ENCODE assay signal across 8 cellular contexts in the genomic region with DNA sequence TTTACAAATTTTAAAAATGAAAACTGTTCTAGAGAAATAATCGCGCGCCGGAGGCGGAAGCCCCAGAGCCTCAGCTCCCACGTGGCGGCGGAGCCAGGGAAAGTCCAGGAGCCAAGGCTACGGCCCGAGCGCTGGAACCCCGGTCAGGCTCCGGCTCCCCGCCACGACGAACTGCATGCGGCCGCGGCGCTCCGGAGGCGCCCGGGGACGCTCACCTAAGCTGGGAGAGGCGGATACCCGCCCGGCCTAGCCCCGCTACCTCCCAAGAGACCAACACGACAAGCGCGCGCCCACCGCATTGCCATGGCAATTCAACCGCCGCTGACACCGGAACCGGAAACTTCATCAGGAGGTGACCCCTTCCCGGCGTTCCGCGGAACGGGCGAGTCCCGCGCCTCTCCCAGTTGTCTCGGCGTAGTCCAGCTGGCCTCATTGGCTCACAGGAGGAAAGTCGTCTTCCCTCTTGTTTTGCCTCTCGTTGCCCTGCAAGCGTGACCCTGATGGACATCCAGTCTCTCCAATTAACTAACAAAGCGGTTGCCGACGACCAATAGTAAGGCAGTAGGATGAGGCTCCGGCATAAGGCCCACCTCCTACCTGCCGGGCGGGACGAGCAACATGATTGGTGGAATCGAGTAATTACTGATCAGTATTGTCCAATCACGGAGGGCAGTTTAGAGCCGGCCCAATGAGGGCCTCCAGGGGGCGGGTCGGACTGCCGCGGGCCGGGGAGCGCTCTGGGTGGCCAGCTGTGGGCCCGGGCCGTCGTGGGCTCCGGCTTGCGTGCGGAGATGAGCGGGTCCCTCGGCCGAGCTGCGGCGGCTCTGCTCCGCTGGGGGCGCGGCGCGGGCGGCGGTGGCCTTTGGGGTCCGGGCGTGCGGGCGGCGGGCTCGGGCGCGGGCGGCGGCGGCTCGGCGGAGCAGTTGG. TPM values are rescaled to one million over a fixed set of nuclear protein-coding genes. Genes with fewer than 3 reads are reported as not detected.
DNase-seq lines count a peak whose midpoint lies in the region; ATAC-seq and TF ChIP-seq lines count a peak whose summit lies in the region.

A gene (plus strand): TSS at position 752 of the 927 bp plus-strand sequence. CDS start 40 bp downstream, at position 792.

- no peaks in the 10 kb centered on the region for H3K36me3 Mint-ChIP-seq in natural killer cell

- H3K27ac Mint-ChIP-seq in natural killer cell = peak within 1 kb of the TSS; percentile 95 to 96

- no peaks in the 10 kb centered on the region for H3K9me3 Mint-ChIP-seq in natural killer cell

- H3K4me3 Mint-ChIP-seq in natural killer cell = peak within 1 kb of the TSS; percentile 97

- no peaks in the 10 kb centered on the region for H3K27me3 Mint-ChIP-seq in natural killer cell (ENCODE audit: low read depth in 2 of 2)

- peaks cover 63 to 69% of the 10 kb centered on the region in 2 donors for H3K4me1 Mint-ChIP-seq in natural killer cell

- H3K27me3 ChIP-seq in H7 (ENCODE audit: control insufficient read depth, insufficient read depth, low read length) = no peaks in the 10 kb centered on the region

- peak within 1 kb of the TSS; percentile 94 for H3K4me3 ChIP-seq in H7 (ENCODE audit: insufficient read depth, low read depth, low read length)

- no peak for TF ChIP-seq CTCF in natural killer cell (IDR thresholded peaks at IDR 0.05)

- intact Hi-C loops in natural killer cell (cut with micrococcal nuclease) = loop anchor here (1.0 to 5.0 kb wide), 3 partner anchors 18 to 828 kb away; a partner anchor contains a TSS

- H3K36me3 ChIP-seq in H7 (replicated peaks; ENCODE audit: control insufficient read depth, insufficient read depth, low read length) = peaks cover 3% of the 10 kb centered on the region

- ATAC-seq in natural killer cell = peak; percentile 85 to 94 (median 86)

- peak; percentile 100 for DNase-seq in ELF-1 (ENCODE audit: low read depth, low spot score)
- peak; percentile 99 for DNase-seq in H7
- peak; percentile 98 for DNase-seq in M059J (ENCODE audit: low read depth)
- DNase-seq in SHP77 (lab: John Stamatoyannopoulos, UW) = peak; percentile 98
- DNase-seq in activated effector memory CD4-positive, alpha-beta T cell treated with Interleukin-2 at 50 U/mL for 16 hours = peak; percentile 96
- peak; percentile 100 for DNase-seq in fibroblast of peridontal ligament (ENCODE audit: extremely low read depth)
- peak; percentile 95 for DNase-seq in natural killer cell
- DNase-seq in stimulated activated naive CD4-positive, alpha-beta T cell treated with Interleukin-2 at 50 U/mL for 16 hours (lab: John Stamatoyannopoulos, UW) = peak; percentile 100

RNA-seq across cellular contexts. Expression of the gene that starts here (rescaled TPM):
- total RNA-seq in H7 (2014; rRNA removed; shearing (Covaris generic)) = 67.1 and 73.1 TPM in 2 replicates
- 40.9 and 57.1 TPM in 2 replicates for total RNA-seq in M059J (2014; rRNA removed; shearing (Covaris generic))
- 10 to 100 TPM; 16.7 to 26.0 (median 23.4) TPM for total RNA-seq in natural killer cell

Comparison
In these comparisons a context has a peak if more than half of its experiments do, and no peak if none do; other contexts are left out.
1. Peak in every context shown above with its lines: DNase-seq, ATAC-seq and H3K4me3 ChIP-seq.